ENCODE assay signal across 1 cellular context in the genomic region with DNA sequence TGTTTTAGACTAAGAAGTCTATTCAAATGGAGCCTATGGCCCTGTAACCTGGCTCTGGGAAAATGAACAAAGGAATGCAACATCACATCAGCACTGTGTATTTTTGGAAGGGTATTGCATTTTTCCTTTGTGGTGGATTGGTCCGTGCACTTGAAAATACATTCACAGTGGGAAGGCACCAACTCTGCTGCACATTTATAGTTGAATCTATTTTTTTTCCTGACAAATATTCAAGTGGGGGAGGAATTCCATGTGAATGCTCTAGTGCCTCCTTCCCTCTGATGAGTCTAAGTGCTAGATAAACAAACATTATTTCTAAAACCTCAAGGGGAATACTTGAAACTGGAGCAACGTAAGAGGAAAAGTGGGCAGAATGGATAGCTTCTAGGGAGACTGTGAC.
TF ChIP-seq lines count a peak whose summit lies in the region.

No MANE protein-coding gene starts in this region.

TF ChIP-seq in GM23338, 12 proteins besides CTCF, POLR2A, EP300 and RAD21:
- no peak for TF ChIP-seq REST (IDR thresholded peaks at IDR 0.05; ENCODE audit: unreplicated experiment)
